In the genomic region with DNA sequence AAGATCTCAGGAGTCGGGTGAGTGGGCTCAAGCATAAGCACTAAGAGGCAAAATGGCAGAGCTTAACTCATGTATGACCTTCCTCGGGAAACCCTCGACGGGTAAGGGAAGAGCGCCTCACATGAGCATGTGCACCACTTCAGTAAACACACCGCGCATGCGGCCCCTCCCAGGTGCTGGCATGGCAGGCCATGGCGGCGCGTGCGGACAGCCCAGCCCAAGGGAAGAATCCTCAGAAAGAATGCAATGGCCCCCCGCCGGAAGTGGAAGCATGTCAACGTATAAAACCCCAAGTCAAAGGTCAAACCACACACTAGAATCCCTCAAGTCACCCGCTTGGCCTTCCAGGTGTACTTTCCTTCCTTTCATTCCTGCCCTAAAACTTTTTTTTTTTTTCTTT, we compare ENCODE assay signal across 22 cellular contexts. TPM values are rescaled to one million over a fixed set of nuclear protein-coding genes. Genes with fewer than 3 reads are reported as not detected.
"Had no signal": no experiment of that assay in that cellular context is flagged by ENCODE, and none has a peak within 500 bp of the region (broad histone marks: within the 10 kb centered on the region; RNA-seq: fewer than 3 reads in every experiment).

No MANE protein-coding gene starts in this region.

- ATAC-seq: activated CD8-positive, alpha-beta T cell treated with anti-CD3 and anti-CD28 coated beads for 36 hours; activated T-helper 17 cell treated with anti-CD3 and anti-CD28 coated beads, Interleukin-2, amount 50 U/mL, for 72 hours; body of pancreas; effector memory CD8-positive, alpha-beta T cell; naive thymus-derived CD8-positive, alpha-beta T cell; stimulated activated memory B cell treated with anti-CD40 and anti-IgM and Interleukin-4, amounts not matched to agents 10 μg/mL and 1 μg/mL and 100 μg/mL, for 72 hours had no signal

- H3K4me3 ChIP-seq: body of pancreas, esophagus squamous epithelium, sigmoid colon, testis had no signal

- H3K27ac ChIP-seq: body of pancreas, sigmoid colon, testis had no signal

- H3K36me3 Mint-ChIP-seq: activated naive CD8-positive, alpha-beta T cell treated with anti-CD3 and anti-CD28 coated beads, Interleukin-2, amount 10 ng/mL, durations not matched to agents 7 days and 5 days; memory B cell; naive thymus-derived CD8-positive, alpha-beta T cell; stimulated activated memory B cell treated with anti-CD40 and anti-IgM and Interleukin-4, amounts not matched to agents 10 μg/mL and 1 μg/mL and 100 μg/mL, for 72 hours; type B pancreatic cell had no signal

- H3K27me3 ChIP-seq: body of pancreas, testis had no signal

- H3K9me3 ChIP-seq: body of pancreas, esophagus squamous epithelium, sigmoid colon, testis had no signal

- H3K27ac Mint-ChIP-seq: activated B cell treated with CpG ODN at 0.5 μM for 24 hours; activated CD8-positive, alpha-beta T cell treated with anti-CD3 and anti-CD28 coated beads for 36 hours; activated naive CD8-positive, alpha-beta T cell treated with anti-CD3 and anti-CD28 coated beads, Interleukin-2, amount 10 ng/mL, durations not matched to agents 7 days and 5 days; activated T-helper 17 cell treated with anti-CD3 and anti-CD28 coated beads, Interleukin-2, amount 50 U/mL, for 72 hours; memory B cell; stimulated activated memory B cell treated with anti-CD40 and anti-IgM and Interleukin-4, amounts not matched to agents 10 μg/mL and 1 μg/mL and 100 μg/mL, for 72 hours; type B pancreatic cell had no signal

- H3K4me3 Mint-ChIP-seq: activated B cell treated with CpG ODN at 0.5 μM for 24 hours; activated CD8-positive, alpha-beta T cell treated with anti-CD3 and anti-CD28 coated beads for 36 hours; activated naive CD8-positive, alpha-beta T cell treated with anti-CD3 and anti-CD28 coated beads, Interleukin-2, amount 10 ng/mL, durations not matched to agents 7 days and 5 days; activated T-helper 17 cell treated with anti-CD3 and anti-CD28 coated beads, Interleukin-2, amount 50 U/mL, for 72 hours; effector memory CD8-positive, alpha-beta T cell; memory B cell; stimulated activated memory B cell treated with anti-CD40 and anti-IgM and Interleukin-4, amounts not matched to agents 10 μg/mL and 1 μg/mL and 100 μg/mL, for 72 hours; type B pancreatic cell had no signal

- H3K27me3 Mint-ChIP-seq: type B pancreatic cell had no signal

- H3K36me3 ChIP-seq: esophagus squamous epithelium, sigmoid colon had no signal

- DNase-seq: activated B cell treated with CpG ODN at 0.5 μM for 24 hours; activated CD4-positive, alpha-beta T cell treated with anti-CD3 and anti-CD28 coated beads for 48 hours; activated CD8-positive, alpha-beta T cell treated with anti-CD3 and anti-CD28 coated beads for 36 hours; activated naive CD4-positive, alpha-beta T cell; activated naive CD8-positive, alpha-beta T cell treated with anti-CD3 and anti-CD28 coated beads, Interleukin-2, amount 10 ng/mL, durations not matched to agents 7 days and 5 days; activated T-cell treated with anti-CD3 and anti-CD28 coated beads, Interleukin-2, amount 50 U/mL, for 1 hour; amygdala; body of pancreas; effector memory CD8-positive, alpha-beta T cell; esophagus squamous epithelium; naive thymus-derived CD8-positive, alpha-beta T cell; sigmoid colon; stimulated activated CD4-positive, alpha-beta T cell treated with anti-CD3 and anti-CD28 coated beads, Interleukin-4, amount 100 ng/mL, for 24 hours; T-helper 2 cell; testis had no signal

- FAIRE-seq: TTC549 had no signal

- H3K9me3 Mint-ChIP-seq: activated B cell treated with CpG ODN at 0.5 μM for 24 hours; activated CD8-positive, alpha-beta T cell treated with anti-CD3 and anti-CD28 coated beads for 36 hours; activated naive CD8-positive, alpha-beta T cell treated with anti-CD3 and anti-CD28 coated beads, Interleukin-2, amount 10 ng/mL, durations not matched to agents 7 days and 5 days; activated T-helper 17 cell treated with anti-CD3 and anti-CD28 coated beads, Interleukin-2, amount 50 U/mL, for 72 hours; effector memory CD8-positive, alpha-beta T cell; memory B cell; naive thymus-derived CD8-positive, alpha-beta T cell; stimulated activated memory B cell treated with anti-CD40 and anti-IgM and Interleukin-4, amounts not matched to agents 10 μg/mL and 1 μg/mL and 100 μg/mL, for 72 hours; type B pancreatic cell had no signal

RNA-seq across cellular contexts. Expression of gene TNFAIP2, which starts 6.6 kb away (rescaled TPM):
- polyA plus RNA-seq: naive thymus-derived CD8-positive, alpha-beta T cell had no signal

RNA-seq across cellular contexts. Expression of gene EXOC3L4, which starts 22.1 kb away (rescaled TPM):
- total RNA-seq: activated B cell treated with CpG ODN at 0.5 μM for 24 hours; activated CD8-positive, alpha-beta T cell treated with anti-CD3 and anti-CD28 coated beads for 36 hours; activated naive CD8-positive, alpha-beta T cell treated with anti-CD3 and anti-CD28 coated beads, Interleukin-2, amount 10 ng/mL, durations not matched to agents 7 days and 5 days; activated T-helper 17 cell treated with anti-CD3 and anti-CD28 coated beads, Interleukin-2, amount 50 U/mL, for 72 hours; dermis microvascular lymphatic vessel endothelial cell; naive thymus-derived CD8-positive, alpha-beta T cell had no signal
- polyA plus RNA-seq: naive thymus-derived CD8-positive, alpha-beta T cell had no signal

RNA-seq across cellular contexts. Expression of gene LBHD2, which starts 32.6 kb away (rescaled TPM):
- total RNA-seq: activated B cell treated with CpG ODN at 0.5 μM for 24 hours; activated CD8-positive, alpha-beta T cell treated with anti-CD3 and anti-CD28 coated beads for 36 hours; activated naive CD8-positive, alpha-beta T cell treated with anti-CD3 and anti-CD28 coated beads, Interleukin-2, amount 10 ng/mL, durations not matched to agents 7 days and 5 days; activated T-helper 17 cell treated with anti-CD3 and anti-CD28 coated beads, Interleukin-2, amount 50 U/mL, for 72 hours; body of pancreas; cardiac septum; dermis microvascular lymphatic vessel endothelial cell; naive thymus-derived CD8-positive, alpha-beta T cell; sigmoid colon had no signal
- polyA plus RNA-seq: naive thymus-derived CD8-positive, alpha-beta T cell had no signal
